In genomic region chrX:48511561-48511960, GRCh38 we compare ENCODE assay signal across 11 cellular contexts. TPM values are rescaled to one million over a fixed set of nuclear protein-coding genes. Genes with fewer than 3 reads are reported as not detected.
DNase-seq lines count a peak whose midpoint lies in the region; ATAC-seq and TF ChIP-seq lines count a peak whose summit lies in the region.
"Had no signal": no experiment of that assay in that cellular context is flagged by ENCODE, and none has a peak within 500 bp of the region (broad histone marks: within the 10 kb centered on the region; RNA-seq: fewer than 3 reads in every experiment).

No MANE protein-coding gene starts in this region.

- peaks cover 21% of the 10 kb centered on the region for H3K4me1 Mint-ChIP-seq in activated T-helper 1 cell treated with anti-CD3 and anti-CD28 coated beads, Interleukin-12 subunit alpha, Interleukin-12 subunit beta, Interleukin-2, Interleukin-4 antibody, amounts not matched to agents 30 ng/mL and 10 ng/mL and 1 ng/mL, durations not matched to agents 14 hours and 24 hours and 36 hours (ENCODE audit: low read depth)

- ATAC-seq in left cardiac atrium = no peak

- H3K27ac ChIP-seq in left ventricle myocardium inferior (replicated peaks) = no peak overlapping the region

- no peaks in the 10 kb centered on the region for H3K9me3 Mint-ChIP-seq in activated T-helper 1 cell treated with anti-CD3 and anti-CD28 coated beads, Interleukin-12 subunit alpha, Interleukin-12 subunit beta, Interleukin-2, Interleukin-4 antibody, amounts not matched to agents 30 ng/mL and 10 ng/mL and 1 ng/mL, durations not matched to agents 14 hours and 24 hours and 36 hours

- H3K36me3 ChIP-seq in left ventricle myocardium inferior = peaks cover 7% of the 10 kb centered on the region

- H3K36me3 Mint-ChIP-seq in activated T-helper 1 cell treated with anti-CD3 and anti-CD28 coated beads, Interleukin-12 subunit alpha, Interleukin-12 subunit beta, Interleukin-2, Interleukin-4 antibody, amounts not matched to agents 30 ng/mL and 10 ng/mL and 1 ng/mL, durations not matched to agents 14 hours and 24 hours and 36 hours (ENCODE audit: low read depth) = peaks cover 12% of the 10 kb centered on the region

- H3K9me3 ChIP-seq in left ventricle myocardium inferior (replicated peaks) = no peaks in the 10 kb centered on the region

- DNase-seq in left ventricle myocardium inferior = no peak
- DNase-seq in left cardiac atrium = no peak
- DNase-seq in OCI-M1 (lab: John Stamatoyannopoulos, UW) = peak; percentile 15
- DNase-seq in epithelial cell of proximal tubule (ENCODE audit: low read depth) = no peak
- DNase-seq in activated T-cell treated with anti-CD3 and anti-CD28 coated beads, Interleukin-2, amount 50 U/mL, for 1 hour = no peak
- DNase-seq in NOMO-1 treated with dmso at 0.1 percent for 144 hours (lab: John Stamatoyannopoulos, UW; ENCODE audit: unreplicated experiment) = no peak
- DNase-seq in activated T-helper 1 cell treated with anti-CD3 and anti-CD28 coated beads, Interleukin-12 subunit alpha, Interleukin-12 subunit beta, Interleukin-2, Interleukin-4 antibody, amounts not matched to agents 30 ng/mL and 10 ng/mL and 1 ng/mL, durations not matched to agents 14 hours and 24 hours and 36 hours (ENCODE audit: low spot score) = no peak
- DNase-seq in inferior parietal cortex (ENCODE audit: extremely low spot score) = no peak
- DNase-seq: GDM1, KG1, SIG-M5 had no signal

- H3K27me3 ChIP-seq in left ventricle myocardium inferior (ENCODE audit: low read depth) = no peaks in the 10 kb centered on the region

- no peak overlapping the region for H3K4me3 Mint-ChIP-seq in activated T-helper 1 cell treated with anti-CD3 and anti-CD28 coated beads, Interleukin-12 subunit alpha, Interleukin-12 subunit beta, Interleukin-2, Interleukin-4 antibody, amounts not matched to agents 30 ng/mL and 10 ng/mL and 1 ng/mL, durations not matched to agents 14 hours and 24 hours and 36 hours

- intact Hi-C loops in left ventricle myocardium inferior (cut with micrococcal nuclease) (loop anchor here (5.0 kb wide), 1 partner anchor 429 kb away; no protein-coding TSS in a partner anchor), left cardiac atrium (cut with DNase I) (no loop called here)
- intact Hi-C loops in activated T-helper 1 cell treated with anti-CD3 and anti-CD28 coated beads, Interleukin-12 subunit alpha, Interleukin-12 subunit beta, Interleukin-2, Interleukin-4 antibody, amounts not matched to agents 30 ng/mL and 10 ng/mL and 1 ng/mL, durations not matched to agents 14 hours and 24 hours and 36 hours (cut with micrococcal nuclease) = no loop called here

- H3K4me3 ChIP-seq in left ventricle myocardium inferior = no peak overlapping the region
- no peak overlapping the region for H3K4me3 ChIP-seq in epithelial cell of proximal tubule (ENCODE audit: low read depth, low read length)

- no peak overlapping the region for H3K27ac Mint-ChIP-seq in activated T-helper 1 cell treated with anti-CD3 and anti-CD28 coated beads, Interleukin-12 subunit alpha, Interleukin-12 subunit beta, Interleukin-2, Interleukin-4 antibody, amounts not matched to agents 30 ng/mL and 10 ng/mL and 1 ng/mL, durations not matched to agents 14 hours and 24 hours and 36 hours

- peaks cover 7% of the 10 kb centered on the region for H3K4me1 ChIP-seq in left ventricle myocardium inferior

- TF ChIP-seq CTCF in left ventricle myocardium inferior (IDR thresholded peaks at IDR 0.05; ENCODE audit: borderline replicate concordance) = peak; percentile 36
- TF ChIP-seq CTCF in epithelial cell of proximal tubule (conservative IDR thresholded peaks at IDR 0.05; ENCODE audit: low read depth, low read length) = peak; percentile 60

- H3K27me3 Mint-ChIP-seq in activated T-helper 1 cell treated with anti-CD3 and anti-CD28 coated beads, Interleukin-12 subunit alpha, Interleukin-12 subunit beta, Interleukin-2, Interleukin-4 antibody, amounts not matched to agents 30 ng/mL and 10 ng/mL and 1 ng/mL, durations not matched to agents 14 hours and 24 hours and 36 hours (ENCODE audit: insufficient read depth) = no peaks in the 10 kb centered on the region

RNA-seq across cellular contexts. Expression of gene PORCN, which starts 2.8 kb away (rescaled TPM):
- total RNA-seq in left ventricle myocardium inferior (13.6 TPM), left cardiac atrium (10 to 100 TPM; 11.1 to 19.1 TPM), epithelial cell of proximal tubule (6.6 and 18.7 TPM in 2 replicates)
- total RNA-seq in activated T-helper 1 cell treated with anti-CD3 and anti-CD28 coated beads, Interleukin-12 subunit alpha, Interleukin-12 subunit beta, Interleukin-2, Interleukin-4 antibody, amounts not matched to agents 30 ng/mL and 10 ng/mL and 1 ng/mL, durations not matched to agents 14 hours and 24 hours and 36 hours = 13.6 and 15.1 TPM in 2 replicates

RNA-seq across cellular contexts. Expression of gene EBP, which starts 10.0 kb away (rescaled TPM):
- total RNA-seq in left ventricle myocardium inferior = 48.9 TPM
- total RNA-seq in left cardiac atrium = 10 to 100 TPM; 68.8 to 85.2 TPM
- total RNA-seq in epithelial cell of proximal tubule = 93.7 and 190 TPM in 2 replicates
- 164 and 178 TPM in 2 replicates for total RNA-seq in activated T-helper 1 cell treated with anti-CD3 and anti-CD28 coated beads, Interleukin-12 subunit alpha, Interleukin-12 subunit beta, Interleukin-2, Interleukin-4 antibody, amounts not matched to agents 30 ng/mL and 10 ng/mL and 1 ng/mL, durations not matched to agents 14 hours and 24 hours and 36 hours

RNA-seq across cellular contexts. Expression of gene TBC1D25, which starts 28.0 kb away (rescaled TPM):
- total RNA-seq in left ventricle myocardium inferior = 14.5 TPM
- 10 to 100 TPM; 12.4 to 18.1 TPM for total RNA-seq in left cardiac atrium
- total RNA-seq in epithelial cell of proximal tubule = 7.4 and 10.7 TPM in 2 replicates
- total RNA-seq in activated T-helper 1 cell treated with anti-CD3 and anti-CD28 coated beads, Interleukin-12 subunit alpha, Interleukin-12 subunit beta, Interleukin-2, Interleukin-4 antibody, amounts not matched to agents 30 ng/mL and 10 ng/mL and 1 ng/mL, durations not matched to agents 14 hours and 24 hours and 36 hours = 13.5 and 16.0 TPM in 2 replicates

RNA-seq across cellular contexts. Expression of gene FTSJ1, which starts 35.6 kb away (rescaled TPM):
- total RNA-seq in left ventricle myocardium inferior (15.3 TPM), left cardiac atrium (10 to 100 TPM; 19.0 to 29.1 TPM), epithelial cell of proximal tubule (63.5 and 113 TPM in 2 replicates)
- 96.2 and 103 TPM in 2 replicates for total RNA-seq in activated T-helper 1 cell treated with anti-CD3 and anti-CD28 coated beads, Interleukin-12 subunit alpha, Interleukin-12 subunit beta, Interleukin-2, Interleukin-4 antibody, amounts not matched to agents 30 ng/mL and 10 ng/mL and 1 ng/mL, durations not matched to agents 14 hours and 24 hours and 36 hours

RNA-seq across cellular contexts. Expression of gene SLC38A5, which starts 41.5 kb away (rescaled TPM):
- 0.71 TPM for total RNA-seq in left ventricle myocardium inferior
- total RNA-seq in left cardiac atrium = 1 to 10 TPM; 1.2 to 5.0 TPM
- 15.7 and 71.3 TPM in 2 replicates for total RNA-seq in epithelial cell of proximal tubule
- 205 and 206 TPM in 2 replicates for total RNA-seq in activated T-helper 1 cell treated with anti-CD3 and anti-CD28 coated beads, Interleukin-12 subunit alpha, Interleukin-12 subunit beta, Interleukin-2, Interleukin-4 antibody, amounts not matched to agents 30 ng/mL and 10 ng/mL and 1 ng/mL, durations not matched to agents 14 hours and 24 hours and 36 hours
